8 cellular contexts compared by ENCODE assay signal in the genomic region with DNA sequence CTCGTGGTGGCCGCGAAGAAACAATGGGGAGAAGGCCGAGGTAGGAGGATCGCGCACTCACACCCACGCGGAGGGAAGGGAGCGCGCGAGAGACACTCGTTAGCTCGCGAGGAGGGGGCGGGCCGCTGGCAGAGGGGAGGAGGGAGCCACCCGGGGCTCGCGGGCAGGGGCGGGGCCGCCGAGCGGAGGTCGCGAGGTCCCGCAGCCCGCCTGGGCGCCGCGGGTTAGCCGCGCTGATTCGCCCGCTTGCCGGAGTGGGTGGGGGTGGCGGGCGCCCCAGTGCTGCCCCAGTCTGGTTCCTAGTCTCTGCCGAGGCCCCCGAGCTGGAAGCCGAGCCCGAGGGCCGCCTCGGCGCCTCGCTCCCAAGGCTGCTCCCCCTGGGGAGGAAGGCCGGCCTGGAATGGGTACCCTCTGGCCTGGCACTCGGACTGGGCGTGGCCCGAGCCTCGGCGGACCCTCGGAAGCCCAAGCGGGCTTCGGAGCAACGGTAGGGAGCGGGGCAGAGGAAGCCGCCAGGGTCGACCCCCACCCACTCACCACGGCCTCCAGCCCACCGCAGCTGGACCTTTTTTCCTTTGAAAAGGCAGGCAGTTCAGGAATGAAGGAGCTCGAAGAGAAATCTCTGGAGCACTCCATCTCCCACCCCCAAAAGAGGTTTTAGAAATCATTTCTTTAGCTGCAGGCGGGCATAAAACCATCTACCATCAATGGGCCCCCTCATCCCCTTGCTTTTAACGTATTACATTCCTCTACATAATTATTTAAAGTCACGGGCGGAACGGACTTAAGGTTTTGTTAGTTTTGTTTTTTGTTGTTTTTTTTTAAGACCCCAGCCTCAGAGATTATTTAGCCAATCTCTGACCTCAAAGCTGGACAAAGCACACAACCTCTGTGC. TPM values are rescaled to one million over a fixed set of nuclear protein-coding genes. Genes with fewer than 3 reads are reported as not detected.
DNase-seq lines count a peak whose midpoint lies in the region; ATAC-seq and TF ChIP-seq lines count a peak whose summit lies in the region.

No MANE protein-coding gene starts in this region.

- no peak for TF ChIP-seq CTCF in gastroesophageal sphincter (IDR thresholded peaks at IDR 0.05)

- H3K9ac ChIP-seq in subcutaneous abdominal adipose tissue (ENCODE audit: low read length in 5 of 5) = peak overlapping the region; percentile 14 to 84 (median 78)

- H3K4me3 ChIP-seq in gastroesophageal sphincter (peak overlapping the region; percentile 82 to 83), subcutaneous abdominal adipose tissue (ENCODE audit: low read depth in 1 of 5, low read length in 5 of 5) (peak overlapping the region; percentile 59 to 93 (median 88))

- TF ChIP-seq EP300 in gastroesophageal sphincter (IDR thresholded peaks at IDR 0.05) = no peak

- peak; percentile 39 to 42 for TF ChIP-seq POLR2A in gastroesophageal sphincter (IDR thresholded peaks at IDR 0.05)

- 8 to 10% methylated on average over 6 of the region's 66 CpGs for WGBS in gastroesophageal sphincter (ENCODE audit: low coverage in 1 of 2), 2 donors

- peak; percentile 57 for ATAC-seq in GM21619 (IDR thresholded peaks at IDR 0.05; ENCODE audit: unreplicated experiment)
- ATAC-seq in gastroesophageal sphincter = peak; percentile 91

- H3K27ac ChIP-seq in KOPT-K1 (ENCODE audit: low read depth, low read length, poor library complexity, severe bottlenecking) (peak overlapping the region; percentile 93), gastroesophageal sphincter (peak overlapping the region; percentile 64 to 95 (median 92)), subcutaneous abdominal adipose tissue (ENCODE audit: low read depth, low read length) (peak overlapping the region; percentile 70)

- peaks cover 0 to 38% (median 10%) of the 10 kb centered on the region in 3 donors for H3K4me1 ChIP-seq in gastroesophageal sphincter
- peaks cover 0 to 24% (median 22%) of the 10 kb centered on the region in 5 donors for H3K4me1 ChIP-seq in subcutaneous abdominal adipose tissue (ENCODE audit: control insufficient read depth in 5 of 5, insufficient read depth in 5 of 5, low read length in 5 of 5)

- H3K27me3 ChIP-seq in gastroesophageal sphincter (no peaks in the 10 kb centered on the region), subcutaneous abdominal adipose tissue (ENCODE audit: control insufficient read depth in 5 of 5, insufficient read depth in 4 of 5, low read length in 5 of 5) (no peaks in the 10 kb centered on the region)

- H3K36me3 ChIP-seq in KOPT-K1 (ENCODE audit: insufficient read depth, low read length) = no peaks in the 10 kb centered on the region
- H3K36me3 ChIP-seq in gastroesophageal sphincter = no peaks in the 10 kb centered on the region
- no peaks in the 10 kb centered on the region for H3K36me3 ChIP-seq in subcutaneous abdominal adipose tissue (ENCODE audit: control insufficient read depth in 5 of 5, insufficient read depth in 5 of 5, low read length in 5 of 5)

- peak; percentile 56 for DNase-seq in DMS153 treated with DMSO at 0.1 percent for 48 hours (lab: John Stamatoyannopoulos, UW; ENCODE audit: unreplicated experiment)
- DNase-seq in SHP77 treated with DMSO at 0.1 percent for 48 hours (lab: John Stamatoyannopoulos, UW) = peak; percentile 47
- DNase-seq in activated naive CD4-positive, alpha-beta T cell treated with Interleukin-2 at 50 U/mL for 16 hours = peak; percentile 91
- peak; percentile 34 for DNase-seq in non-pigmented ciliary epithelial cell (ENCODE audit: low read depth)

- H3K9me3 ChIP-seq in KOPT-K1 (ENCODE audit: insufficient read depth, low read length, poor library complexity, severe bottlenecking) (no peaks in the 10 kb centered on the region), gastroesophageal sphincter (no peaks in the 10 kb centered on the region), subcutaneous abdominal adipose tissue (ENCODE audit: control insufficient read depth in 5 of 5, low read length in 5 of 5) (no peaks in the 10 kb centered on the region)

RNA-seq across cellular contexts. Expression of a gene that starts 0.7 kb away (rescaled TPM):
- total RNA-seq in gastroesophageal sphincter = 10 to 100 TPM; 32.3 to 56.5 (median 34.0) TPM

RNA-seq across cellular contexts. Expression of a gene that starts 48.6 kb away (rescaled TPM):
- 10 to 100 TPM; 13.0 to 22.5 (median 16.2) TPM for total RNA-seq in gastroesophageal sphincter

Comparison
In these comparisons a context has a peak if more than half of its experiments do, and no peak if none do; other contexts are left out.
1. Peak in every context shown above with its lines: DNase-seq, ATAC-seq, H3K4me3 ChIP-seq and H3K27ac ChIP-seq.
2. DNase-seq: peak in every context shown above with its lines; median percentile 91 in activated naive CD4-positive, alpha-beta T cell treated with Interleukin-2 at 50 U/mL for 16 hours; 56 in DMS153 treated with DMSO at 0.1 percent for 48 hours; 47 in SHP77 treated with DMSO at 0.1 percent for 48 hours; 34 in non-pigmented ciliary epithelial cell.